In genomic region chr3:5826467-5826866, GRCh38 we compare ENCODE assay signal across 23 cellular contexts.
"Had no signal": no experiment of that assay in that cellular context is flagged by ENCODE, and none has a peak within 500 bp of the region (broad histone marks: within the 10 kb centered on the region; RNA-seq: fewer than 3 reads in every experiment).

No MANE protein-coding gene starts in this region.

- DNase-seq: colonic mucosa; cortex of kidney; effector CD8-positive, alpha-beta T cell; effector memory CD8-positive, alpha-beta T cell; endodermal cell; erythroblast; esophagus squamous epithelium; foreskin fibroblast; foreskin melanocyte; gastrocnemius medialis; glutamatergic neuron; head of caudate nucleus; heart right ventricle; hippocampal formation; left cardiac atrium; left lung; left ventricle myocardium superior; lower lobe of right lung; mesenchymal stem cell; mucosa of descending colon; naive B cell had no signal

- H3K9me3 ChIP-seq: colonic mucosa, esophagus squamous epithelium, gastrocnemius medialis, lower lobe of right lung, mucosa of descending colon had no signal

- H3K27ac ChIP-seq: colonic mucosa, epithelial cell of prostate, esophagus squamous epithelium, gastrocnemius medialis, heart right ventricle, left lung, lower lobe of right lung had no signal

- H3K36me3 ChIP-seq: colonic mucosa, esophagus squamous epithelium, gastrocnemius medialis, heart right ventricle, left lung, lower lobe of right lung had no signal

- ATAC-seq: effector memory CD8-positive, alpha-beta T cell; esophagus mucosa; gastrocnemius medialis; heart right ventricle; left cardiac atrium; left lung; left ventricle myocardium superior; lower lobe of right lung; mucosa of descending colon had no signal

- H3K27me3 ChIP-seq: colonic mucosa, esophagus squamous epithelium, gastrocnemius medialis, heart right ventricle, left lung had no signal

- H3K4me1 ChIP-seq: colonic mucosa, esophagus squamous epithelium, gastrocnemius medialis, heart right ventricle, left lung, lower lobe of right lung had no signal

- H3K4me3 ChIP-seq: colonic mucosa, esophagus squamous epithelium, gastrocnemius medialis, heart right ventricle, left lung, lower lobe of right lung, mucosa of descending colon had no signal
